In genomic region chrX:39853417-39853816, GRCh38 we compare ENCODE assay signal across 1 cellular context.
TF ChIP-seq lines count a peak whose summit lies in the region.

No MANE protein-coding gene starts in this region.

TF ChIP-seq in liver, 16 proteins besides CTCF, POLR2A, EP300 and RAD21 (continued from another document):
- TF ChIP-seq REST (IDR thresholded peaks at IDR 0.05), result peak; percentile 34
- no peak for TF ChIP-seq EGR1 (IDR thresholded peaks at IDR 0.05; ENCODE audit: low read depth in 2 of 2)
